Comparison of ENCODE assay signal across 12 cellular contexts in the genomic region with DNA sequence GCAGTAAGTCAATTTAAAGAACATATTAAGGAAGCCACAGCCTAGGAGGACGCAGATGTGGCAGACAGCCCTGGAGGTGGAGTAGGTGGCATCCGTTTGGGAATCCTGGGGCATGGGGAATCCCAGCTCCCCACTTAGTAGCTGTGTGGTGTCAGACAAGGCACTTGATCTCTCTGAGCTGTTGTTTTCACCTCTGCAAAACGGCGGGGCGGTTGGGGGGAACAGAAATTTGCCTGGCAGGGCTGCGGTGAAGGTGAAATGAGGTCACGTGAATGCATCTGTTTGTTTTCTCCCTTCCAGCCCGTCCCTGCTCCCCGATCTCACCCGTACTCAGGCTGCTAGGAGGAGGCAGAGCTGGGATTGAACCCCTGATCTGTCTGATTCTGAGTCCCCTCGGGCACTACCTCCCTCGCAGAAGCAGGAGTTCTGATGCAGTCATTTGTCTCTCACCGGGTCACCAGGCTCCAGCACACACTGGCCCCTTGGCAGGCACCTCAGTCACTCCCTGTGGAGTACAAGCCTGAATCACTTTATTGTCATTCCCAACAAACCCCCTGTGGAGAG. TPM values are rescaled to one million over a fixed set of nuclear protein-coding genes. Genes with fewer than 3 reads are reported as not detected.
DNase-seq lines count a peak whose midpoint lies in the region; ATAC-seq, FAIRE-seq and TF ChIP-seq lines count a peak whose summit lies in the region.
"Had no signal": no experiment of that assay in that cellular context is flagged by ENCODE, and none has a peak within 500 bp of the region (broad histone marks: within the 10 kb centered on the region; RNA-seq: fewer than 3 reads in every experiment).

No MANE protein-coding gene starts in this region.

- DNase-seq in T-helper 1 cell: peak; percentile 32 to 66 (median 59)
- DNase-seq in activated naive CD4-positive, alpha-beta T cell treated with anti-CD3 and anti-CD28 coated beads, Interleukin-2, amount 50 U/mL, for 16 hours: peak; percentile 66
- DNase-seq in stimulated activated CD4-positive, alpha-beta T cell treated with anti-CD3 and anti-CD28 coated beads, Interleukin-15, amount 100 ng/mL, for 24 hours: peak; percentile 68
- no peak for DNase-seq in lower lobe of right lung
- no peak for DNase-seq in EL
- no peak for DNase-seq in omental fat pad (ENCODE audit: low spot score)
- DNase-seq in HTR-8/SVneo (ENCODE audit: insufficient read length, low spot score): no peak
- DNase-seq: DMS79, NCI-H2107, ovary had no signal

- H3K27ac ChIP-seq in lower lobe of right lung: no peak overlapping the region
- H3K27ac ChIP-seq: ovary had no signal

- no peaks in the 10 kb centered on the region for H3K36me3 ChIP-seq in lower lobe of right lung
- H3K36me3 ChIP-seq: ovary had no signal

- intact Hi-C loops in lower lobe of right lung (cut with DNase I): no loop called here

- no peak for ATAC-seq in lower lobe of right lung
- no peak for ATAC-seq in omental fat pad (ENCODE audit: low FRiP score)

- FAIRE-seq in HTR-8/SVneo (lab: Jason Lieb, UNC): no peak
- FAIRE-seq: colon had no signal

- H3K9me3 ChIP-seq in lower lobe of right lung: no peaks in the 10 kb centered on the region
- H3K9me3 ChIP-seq: ovary had no signal

- H3K4me1 ChIP-seq in lower lobe of right lung: peaks cover 24% of the 10 kb centered on the region

- no peaks in the 10 kb centered on the region for H3K27me3 ChIP-seq in lower lobe of right lung (ENCODE audit: low read depth)
- H3K27me3 ChIP-seq: ovary had no signal

- TF ChIP-seq CTCF in lower lobe of right lung (IDR thresholded peaks at IDR 0.05): no peak
- TF ChIP-seq CTCF in omental fat pad (IDR thresholded peaks at IDR 0.05): no peak

- no peak overlapping the region for H3K4me3 ChIP-seq in lower lobe of right lung
- H3K4me3 ChIP-seq: ovary had no signal

- peak; percentile 51 for TF ChIP-seq POLR2A in GM15510 (IDR thresholded peaks at IDR 0.05; ENCODE audit: borderline replicate concordance, extremely low read depth, insufficient read length)

RNA-seq across cellular contexts. Expression of a gene that starts 2.2 kb away (rescaled TPM):
- total RNA-seq in lower lobe of right lung (544 TPM), omental fat pad (100 to 1,000 TPM in 3 of 4 donors, 10 to 100 TPM in 1; 87.4 to 327 (median 154) TPM)

RNA-seq across cellular contexts. Expression of a gene that starts 36.4 kb away (rescaled TPM):
- not detected for total RNA-seq in lower lobe of right lung
- under 1 TPM in 2 of 4 donors, not detected in 2; 0.28 to 0.84 TPM for total RNA-seq in omental fat pad

Comparison
In these comparisons a context has a peak if more than half of its experiments do, and no peak if none do; other contexts are left out.
1. DNase-seq: peak in T-helper 1 cell (5 of 5), activated naive CD4-positive, alpha-beta T cell treated with anti-CD3 and anti-CD28 coated beads, Interleukin-2, amount 50 U/mL, for 16 hours (single experiment) and stimulated activated CD4-positive, alpha-beta T cell treated with anti-CD3 and anti-CD28 coated beads, Interleukin-15, amount 100 ng/mL, for 24 hours (single experiment); none in lower lobe of right lung (single experiment), EL (single experiment), omental fat pad (single experiment) and HTR-8/SVneo (single experiment).